Comparison of ENCODE assay signal across 8 cellular contexts in the genomic region with DNA sequence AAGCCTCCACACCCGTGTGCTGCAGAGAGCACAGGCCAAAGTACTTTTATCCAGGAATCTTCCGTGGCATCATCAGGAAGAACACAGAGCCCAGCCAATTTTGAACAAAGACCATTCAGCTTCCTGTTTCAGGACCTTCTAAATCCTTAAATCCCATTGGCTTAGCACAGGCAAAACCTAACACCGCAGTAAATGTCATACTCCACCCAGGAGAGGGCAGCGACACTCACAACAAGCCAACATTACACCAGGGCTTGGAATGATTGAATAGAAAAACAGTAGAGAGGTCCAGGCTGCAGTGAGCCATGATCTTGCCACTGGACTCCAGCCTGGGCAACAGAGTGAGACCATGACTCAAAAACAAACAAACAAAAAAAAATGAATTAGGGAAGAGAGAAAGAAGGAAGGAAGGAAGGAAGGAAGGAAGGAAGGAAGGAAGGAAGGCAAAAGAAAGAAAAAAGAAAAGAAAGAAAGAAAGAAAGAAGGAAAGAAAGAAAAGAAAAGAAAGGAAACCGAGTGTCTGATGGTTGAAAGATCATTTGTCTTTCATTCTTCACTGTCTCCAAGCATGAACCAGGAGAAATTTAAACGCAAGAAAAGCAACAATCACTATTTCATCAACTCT.
DNase-seq lines count a peak whose midpoint lies in the region; ATAC-seq and TF ChIP-seq lines count a peak whose summit lies in the region.

No MANE protein-coding gene starts in this region.

- peaks cover 33% of the 10 kb centered on the region for H3K4me1 ChIP-seq in A673 (ENCODE audit: insufficient read depth, low read length, poor library complexity, severe bottlenecking)

- POLR2A ChIA-PET in A673 (lab: Charles Lee; ENCODE audit: low non-redundant PET) = interaction anchor here (0.9 kb wide), 1 partner anchor 1292 kb away, joined by 3 read pairs; no protein-coding TSS in a partner anchor

- DNase-seq in A673 (ENCODE audit: low spot score) (peak; percentile 86), NCI-H2227 (lab: John Stamatoyannopoulos, UW; ENCODE audit: unreplicated experiment) (peak; percentile 71), erythroblast (lab: John Stamatoyannopoulos, UW) (peak; percentile 3 to 17)
- DNase-seq in activated naive CD8-positive, alpha-beta T cell treated with anti-CD3 and anti-CD28 coated beads for 36 hours = no peak

- no peaks in the 10 kb centered on the region for H3K9me3 ChIP-seq in A673 (ENCODE audit: low read depth, low read length, poor library complexity, severe bottlenecking)

- CTCF ChIA-PET in A673 (lab: Charles Lee) = interaction anchor here (0.6 to 0.7 kb wide), 4 partner anchors 131 to 180 kb away, joined by 3 to 7 read pairs (median 4); no protein-coding TSS in a partner anchor

- BruUV-seq in A673 (replicated peaks; lab: Mats Ljungman, UMichigan) = no TSS peak

- H3K36me3 ChIP-seq in A673 (ENCODE audit: insufficient read depth, low read length, poor library complexity, severe bottlenecking) = no peaks in the 10 kb centered on the region

- H3K27me3 Mint-ChIP-seq in activated naive CD8-positive, alpha-beta T cell treated with anti-CD3 and anti-CD28 coated beads for 36 hours = peaks cover 6% of the 10 kb centered on the region

- no peaks in the 10 kb centered on the region for H3K9me3 Mint-ChIP-seq in activated naive CD8-positive, alpha-beta T cell treated with anti-CD3 and anti-CD28 coated beads for 36 hours

- H3K4me1 Mint-ChIP-seq in activated naive CD8-positive, alpha-beta T cell treated with anti-CD3 and anti-CD28 coated beads for 36 hours = peaks cover 5% of the 10 kb centered on the region

- no peaks in the 10 kb centered on the region for H3K36me3 Mint-ChIP-seq in activated naive CD8-positive, alpha-beta T cell treated with anti-CD3 and anti-CD28 coated beads for 36 hours

- H3K4me3 Mint-ChIP-seq in activated naive CD8-positive, alpha-beta T cell treated with anti-CD3 and anti-CD28 coated beads for 36 hours = no peak overlapping the region

- H3K27me3 ChIP-seq in A673 (replicated peaks; ENCODE audit: insufficient read depth, low read depth, low read length, poor library complexity) = no peaks in the 10 kb centered on the region

- peak; percentile 50 for ATAC-seq in GM19452 (IDR thresholded peaks at IDR 0.05; ENCODE audit: unreplicated experiment)
- no peak for ATAC-seq in GM18505 (IDR thresholded peaks at IDR 0.05; ENCODE audit: unreplicated experiment)
- no peak for ATAC-seq in GM19023 (IDR thresholded peaks at IDR 0.05; ENCODE audit: unreplicated experiment)
- no peak for ATAC-seq in HG02610 (IDR thresholded peaks at IDR 0.05; ENCODE audit: unreplicated experiment)

- no peak overlapping the region for H3K4me3 ChIP-seq in A673 (ENCODE audit: low read depth, low read length, poor library complexity, severe bottlenecking)

- peak overlapping the region; percentile 76 for H3K27ac ChIP-seq in A673 (ENCODE audit: low read depth, low read length, poor library complexity, severe bottlenecking)

- peak; percentile 54 for TF ChIP-seq CTCF in A673 (conservative IDR thresholded peaks at IDR 0.05; ENCODE audit: low read depth, low read length)

- TF ChIP-seq POLR2A in erythroblast (IDR thresholded peaks at IDR 0.05; ENCODE audit: low read length) (no peak), GM18505 (IDR thresholded peaks at IDR 0.05; ENCODE audit: borderline replicate concordance, extremely low read depth, insufficient read depth, insufficient read length) (no peak)

- intact Hi-C loops in A673 (cut with micrococcal nuclease; ENCODE audit: unreplicated experiment) = loop anchor here (2.0 to 10.0 kb wide), 3 partner anchors 136 to 1288 kb away; no protein-coding TSS in a partner anchor

- H3K27ac Mint-ChIP-seq in activated naive CD8-positive, alpha-beta T cell treated with anti-CD3 and anti-CD28 coated beads for 36 hours = no peak overlapping the region
